8 cellular contexts compared by ENCODE assay signal in the genomic region with DNA sequence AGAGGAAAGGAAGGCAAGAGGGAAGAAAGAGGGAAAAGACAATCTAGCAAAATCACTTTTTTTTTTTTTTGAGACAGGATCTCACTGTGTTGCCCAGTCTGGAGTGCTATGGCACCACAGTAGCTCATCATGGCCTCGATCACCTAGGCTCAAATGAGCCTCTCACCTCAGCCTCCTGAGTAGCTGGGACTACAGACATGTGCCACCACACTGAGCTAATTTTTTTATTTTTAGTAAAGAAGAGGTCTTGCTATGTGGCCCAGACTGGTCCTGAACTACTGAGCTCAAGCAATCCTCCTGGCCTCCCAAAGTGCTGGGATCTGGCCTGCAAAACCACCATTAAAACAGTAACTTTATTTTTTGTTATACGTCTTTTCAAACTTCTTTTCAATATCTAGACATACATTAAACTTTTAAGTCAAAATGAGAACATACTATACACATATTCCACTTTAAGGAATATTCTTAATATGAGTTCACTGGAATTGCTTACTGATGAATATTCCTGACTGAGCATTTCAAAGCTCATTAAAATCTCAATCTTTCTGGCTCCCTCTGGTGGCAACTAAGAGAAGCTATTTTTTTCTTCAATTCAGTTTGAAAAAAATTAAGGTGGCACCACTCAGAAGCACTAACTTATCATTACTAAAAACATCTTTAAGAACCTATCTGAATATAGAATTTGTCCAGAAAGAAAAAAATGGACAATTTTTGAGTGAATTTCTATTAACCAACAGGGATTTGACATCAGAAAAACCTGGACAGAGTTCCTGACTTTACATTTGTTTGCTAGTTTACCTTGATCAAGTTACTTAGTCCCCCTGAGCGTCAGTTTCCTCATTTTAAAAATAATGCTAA. TPM values are rescaled to one million over a fixed set of nuclear protein-coding genes. Genes with fewer than 3 reads are reported as not detected.
A peak's percentile ranks its signal among the peaks of the same experiment; 100 is the strongest.
DNase-seq lines count a peak whose midpoint lies in the region; ATAC-seq and TF ChIP-seq lines count a peak whose summit lies in the region.

No MANE protein-coding gene starts in this region.

- no peak overlapping the region for H3K4me2 ChIP-seq in MM.1S (ENCODE audit: low read depth, low read length)

- H3K9ac ChIP-seq in MM.1S (ENCODE audit: low read length) = no peak overlapping the region

- no peaks in the 10 kb centered on the region for H4K20me1 ChIP-seq in MM.1S (ENCODE audit: insufficient read depth, low read length)

- peak overlapping the region; percentile 39 for H3K27ac Mint-ChIP-seq in type B pancreatic cell

- in situ Hi-C loops in G401 (cut with HindIII; ENCODE audit: low sequenced_read_pairs) = no loop called here

- TF ChIP-seq CTCF in MM.1S (IDR thresholded peaks at IDR 0.05; ENCODE audit: low read length) (peak; percentile 70), WERI-Rb-1 (IDR thresholded peaks at IDR 0.05; ENCODE audit: low read depth, low read length) (0 out of 2 replicates have a peak, but pooled peaks have one; percentile 27), type B pancreatic cell (conservative IDR thresholded peaks at IDR 0.05) (peak; percentile 92)

- H3K27me3 Mint-ChIP-seq in type B pancreatic cell = no peaks in the 10 kb centered on the region

- H3K4me3 ChIP-seq in MM.1S (ENCODE audit: low read length) (no peak overlapping the region), WERI-Rb-1 (ENCODE audit: low read depth, low read length) (no peak overlapping the region)

- no peaks in the 10 kb centered on the region for H3K9me3 ChIP-seq in MM.1S (replicated peaks; ENCODE audit: insufficient read depth, low read length)
- H3K9me3 ChIP-seq in WERI-Rb-1 (ENCODE audit: severe bottlenecking) = no peaks in the 10 kb centered on the region

- H3K27ac ChIP-seq in MM.1S (ENCODE audit: low read length) (no peak overlapping the region), WERI-Rb-1 (no peak overlapping the region)

- H3K79me2 ChIP-seq in MM.1S (ENCODE audit: low read length) = no peaks in the 10 kb centered on the region

- ATAC-seq in GM19324 (IDR thresholded peaks at IDR 0.05; ENCODE audit: low FRiP score, unreplicated experiment) = no peak
- ATAC-seq in HG03175 (IDR thresholded peaks at IDR 0.05; ENCODE audit: unreplicated experiment) = no peak

- H3K27me3 ChIP-seq in MM.1S (replicated peaks; ENCODE audit: insufficient read depth, low read length) (no peaks in the 10 kb centered on the region), WERI-Rb-1 (ENCODE audit: insufficient read depth, low read depth, severe bottlenecking) (no peaks in the 10 kb centered on the region)

- peak; percentile 56 for DNase-seq in G401 (ENCODE audit: low spot score)
- DNase-seq in MM.1S = peak; percentile 55
- DNase-seq in WERI-Rb-1 = no peak
- peak; percentile 29 for DNase-seq in hepatic stellate cell (ENCODE audit: low spot score)
- DNase-seq in type B pancreatic cell (ENCODE audit: extremely low spot score, unreplicated experiment) = no peak
- no peak for DNase-seq in anterior cingulate cortex (lab: John Stamatoyannopoulos, UW)

- H3K36me3 ChIP-seq in MM.1S (replicated peaks; ENCODE audit: insufficient read depth, low read length) = no peaks in the 10 kb centered on the region
- H3K36me3 ChIP-seq in WERI-Rb-1 = no peaks in the 10 kb centered on the region

- H3K9me3 Mint-ChIP-seq in type B pancreatic cell = no peaks in the 10 kb centered on the region

- peaks cover 6% of the 10 kb centered on the region for H3K36me3 Mint-ChIP-seq in type B pancreatic cell

- no peaks in the 10 kb centered on the region for H3K4me1 ChIP-seq in MM.1S (ENCODE audit: low read length)

- H3K4me3 Mint-ChIP-seq in type B pancreatic cell = no peak overlapping the region

- no peaks in the 10 kb centered on the region for H3K9me2 ChIP-seq in MM.1S (replicated peaks; ENCODE audit: insufficient read depth, low read length)

- no peaks in the 10 kb centered on the region for H3F3A ChIP-seq in MM.1S (ENCODE audit: insufficient read depth, low read length)

- H2AFZ ChIP-seq in MM.1S (ENCODE audit: low read length) = no peak overlapping the region

- H3K4me1 Mint-ChIP-seq in type B pancreatic cell (ENCODE audit: unreplicated experiment) = peaks cover 7% of the 10 kb centered on the region

RNA-seq across cellular contexts. Expression of gene UACA, which starts 40.9 kb away (rescaled TPM):
- 32.3 and 82.5 TPM in 2 replicates for total RNA-seq in G401 (2014; rRNA removed; shearing (Covaris generic))
- 31.0 and 36.4 TPM in 2 replicates for total RNA-seq in type B pancreatic cell (ENCODE audit: low replicate concordance)

Comparison
In these comparisons a context has a peak if more than half of its experiments do, and no peak if none do; other contexts are left out.
1. DNase-seq: peak in G401 (single experiment), MM.1S (single experiment) and hepatic stellate cell (single experiment); none in WERI-Rb-1 (single experiment), type B pancreatic cell (single experiment) and anterior cingulate cortex (0 of 58).
2. CTCF ChIP-seq: peak in every context shown above with its lines; median percentile 92 in type B pancreatic cell; 70 in MM.1S; 27 in WERI-Rb-1.